In genomic region chr1:160128636-160129035, GRCh38 we compare ENCODE assay signal across 18 cellular contexts. TPM values are rescaled to one million over a fixed set of nuclear protein-coding genes. Genes with fewer than 3 reads are reported as not detected.
DNase-seq lines count a peak whose midpoint lies in the region; ATAC-seq, FAIRE-seq and TF ChIP-seq lines count a peak whose summit lies in the region.
"Had no signal": no experiment of that assay in that cellular context is flagged by ENCODE, and none has a peak within 500 bp of the region (broad histone marks: within the 10 kb centered on the region; RNA-seq: fewer than 3 reads in every experiment).

No MANE protein-coding gene starts in this region.

- H3K36me3 Mint-ChIP-seq in astrocyte (ENCODE audit: low read depth, unreplicated experiment), result peaks cover 6% of the 10 kb centered on the region

- ATAC-seq in A549, result no peak
- ATAC-seq in right cardiac atrium, result no peak
- ATAC-seq: GM12878 had no signal

- no peak for TF ChIP-seq RAD21 in A549 (conservative IDR thresholded peaks at IDR 0.05 in 1 of 2, IDR thresholded peaks at IDR 0.05 in 1 of 2)

- H3K9me3 ChIP-seq in A549 (no peaks in the 10 kb centered on the region), astrocyte (ENCODE audit: insufficient read depth, low read depth, low read length) (no peaks in the 10 kb centered on the region), right cardiac atrium (ENCODE audit: control insufficient read depth, low read length) (no peaks in the 10 kb centered on the region), skeletal muscle tissue (ENCODE audit: control insufficient read depth in 3 of 3, low read length in 3 of 3) (no peaks in the 10 kb centered on the region)
- H3K9me3 ChIP-seq: Caco-2, HAP-1 had no signal

- peaks cover 60% of the 10 kb centered on the region for H3K4me1 ChIP-seq in A549
- H3K4me1 ChIP-seq in astrocyte (ENCODE audit: insufficient read depth, low read length), result peaks cover 25% of the 10 kb centered on the region
- H3K4me1 ChIP-seq in right cardiac atrium (ENCODE audit: control insufficient read depth, insufficient read depth, low read length), result peaks cover 23% of the 10 kb centered on the region
- peaks cover 91 to 96% (median 91%) of the 10 kb centered on the region in 3 donors for H3K4me1 ChIP-seq in skeletal muscle tissue (ENCODE audit: control insufficient read depth in 3 of 3, insufficient read depth in 3 of 3, low read length in 3 of 3)
- H3K4me1 ChIP-seq: HAP-1 had no signal

- H3K27me3 Mint-ChIP-seq in astrocyte (ENCODE audit: low read depth, unreplicated experiment), result peaks cover 17% of the 10 kb centered on the region

- no peaks in the 10 kb centered on the region for H3K36me3 ChIP-seq in astrocyte (ENCODE audit: insufficient read depth, low read length)
- peaks cover 59 to 71% (median 67%) of the 10 kb centered on the region in 3 donors for H3K36me3 ChIP-seq in skeletal muscle tissue (ENCODE audit: control insufficient read depth in 3 of 3, insufficient read depth in 3 of 3, low read length in 3 of 3)
- H3K36me3 ChIP-seq: HAP-1 had no signal

- POLR2A ChIA-PET in A549 (lab: Yijun Ruan, JAX), result no interaction called here

- no peaks in the 10 kb centered on the region for H4K20me1 ChIP-seq in astrocyte (ENCODE audit: insufficient read depth, low read length)

- FAIRE-seq in A549 (lab: Jason Lieb, UNC) (no peak), astrocyte (lab: Jason Lieb, UNC) (no peak), GM12892 (lab: Jason Lieb, UNC) (no peak)
- FAIRE-seq: GM12878 had no signal

- CTCF ChIA-PET in A549 (lab: Yijun Ruan, JAX), result interaction anchor here (1.3 to 23.7 kb wide), 2 partner anchors 23 to 65 kb away, joined by 4 to 222 read pairs; no protein-coding TSS in a partner anchor

- TF ChIP-seq EP300 in A549 (IDR thresholded peaks at IDR 0.05), result no peak

- peak overlapping the region; percentile 49; the same call in 1 of the 3 replicates for H3K4me2 ChIP-seq in A549
- H3K4me2 ChIP-seq in astrocyte (ENCODE audit: low read length), result no peak overlapping the region

- intact Hi-C loops in right cardiac atrium (cut with DNase I), result no loop called here

- peaks cover 3% of the 10 kb centered on the region for H3K9me3 Mint-ChIP-seq in astrocyte (ENCODE audit: unreplicated experiment)

- H3K27ac ChIP-seq in A549, result peak overlapping the region; percentile 60 to 85; a peak in 5 of 6 replicates
- H3K27ac ChIP-seq in astrocyte (ENCODE audit: low read depth, low read length), result no peak overlapping the region
- H3K27ac ChIP-seq in right cardiac atrium (ENCODE audit: low read length), result peak overlapping the region; percentile 46
- peak overlapping the region; percentile 96 for H3K27ac ChIP-seq in skeletal muscle tissue (ENCODE audit: low read depth, low read length)
- H3K27ac ChIP-seq: HL-60 had no signal

- H3K4me3 Mint-ChIP-seq in astrocyte (ENCODE audit: unreplicated experiment), result no peak overlapping the region

- H3K4me1 Mint-ChIP-seq in astrocyte (ENCODE audit: low read depth, unreplicated experiment), result peaks cover 46% of the 10 kb centered on the region

- TF ChIP-seq CTCF in A549 (IDR thresholded peaks at IDR 0.05), result no peak
- no peak for TF ChIP-seq CTCF in astrocyte (IDR thresholded peaks at IDR 0.05; ENCODE audit: insufficient read depth, low read depth, low read length)

- 91% methylated on average over 18 of the region's 18 CpGs for WGBS in A549 (ENCODE audit: missing lambda C conversion rate)
- WGBS in right cardiac atrium, result 90% methylated on average over 18 of the region's 18 CpGs

- no peak overlapping the region for H3K9ac ChIP-seq in astrocyte (ENCODE audit: low read length)
- H3K9ac ChIP-seq in skeletal muscle tissue (ENCODE audit: low read depth in 1 of 3, low read length in 3 of 3), result peak overlapping the region; percentile 67 to 81 (median 73)

- H3K27ac Mint-ChIP-seq in astrocyte (ENCODE audit: unreplicated experiment), result peak overlapping the region; percentile 65

- no peak overlapping the region for H2AFZ ChIP-seq in astrocyte (ENCODE audit: low read depth, low read length)

- H3K27me3 ChIP-seq in astrocyte (ENCODE audit: insufficient read depth, low read length) (peaks cover 18% of the 10 kb centered on the region), right cardiac atrium (ENCODE audit: control insufficient read depth, insufficient read depth) (no peaks in the 10 kb centered on the region), skeletal muscle tissue (ENCODE audit: control insufficient read depth in 3 of 3, insufficient read depth in 3 of 3, low read length in 3 of 3) (no peaks in the 10 kb centered on the region)

- no peaks in the 10 kb centered on the region for H3K79me2 ChIP-seq in astrocyte (ENCODE audit: insufficient read depth, low read length)

- DNase-seq in A549 (ENCODE audit: low read depth in 1 of 2, low spot score in 1 of 2), result no peak
- DNase-seq in astrocyte (ENCODE audit: low read depth), result no peak
- DNase-seq in right cardiac atrium, result peak in 1 of 3 donors; percentile 24
- DNase-seq in GM12892 (ENCODE audit: insufficient read length), result no peak
- DNase-seq in DMS79 treated with DMSO at 0.1 percent for 48 hours (lab: John Stamatoyannopoulos, UW), result no peak
- no peak for DNase-seq in HK-2 (ENCODE audit: unreplicated experiment)
- no peak for DNase-seq in Kasumi-1 (lab: John Stamatoyannopoulos, UW)
- DNase-seq: AML-193, Caco-2, KBM-7, NCI-H1092, NCI-H1694 treated with DMSO at 0.1 percent for 48 hours had no signal

- no peak for TF ChIP-seq POLR2A in A549 (IDR thresholded peaks at IDR 0.05; ENCODE audit: low read length)
- no peak for TF ChIP-seq POLR2A in GM12892 (IDR thresholded peaks at IDR 0.05; ENCODE audit: low read depth, low read length)

- H3K4me3 ChIP-seq in A549, result no peak overlapping the region
- H3K4me3 ChIP-seq in astrocyte (ENCODE audit: insufficient read depth, low read depth, low read length), result no peak overlapping the region
- no peak overlapping the region for H3K4me3 ChIP-seq in right cardiac atrium (ENCODE audit: low read length)
- H3K4me3 ChIP-seq in skeletal muscle tissue (ENCODE audit: low read length in 3 of 3), result peak overlapping the region; percentile 30 to 44 (median 39)
- H3K4me3 ChIP-seq: GM12878, HAP-1 had no signal

TF ChIP-seq in A549, 52 proteins besides CTCF, POLR2A, EP300 and RAD21:
- TF ChIP-seq TFCP2L1 (CRISPR knock-in tag; IDR thresholded peaks at IDR 0.05) (no peak), FOSB (CRISPR knock-in tag; IDR thresholded peaks at IDR 0.05) (no peak), JUNB (IDR thresholded peaks at IDR 0.05) (no peak), HOXB13 (CRISPR knock-in tag; IDR thresholded peaks at IDR 0.05; ENCODE audit: low read depth) (no peak), MYC (IDR thresholded peaks at IDR 0.05; ENCODE audit: borderline replicate concordance, low read length) (no peak)
TF ChIP-seq in A549: peak in this region for 0.

RNA-seq across cellular contexts. Expression of gene ATP1A2, which starts 13.1 kb away (rescaled TPM):
- polyA plus RNA-seq in A549 (2011; rRNA removed), result 0.07 and 0.09 TPM in 2 replicates
- polyA plus RNA-seq in A549 (2012; cell fraction: cytosol; rRNA removed), result 0.04 and 0.07 TPM in 2 replicates
- 0.34 and 0.61 TPM in 2 replicates for polyA plus RNA-seq in A549 (2012; cell fraction: nucleus; rRNA removed)
- polyA plus RNA-seq in A549 (2017; fragmentation: RNase III; extraction: RNeasy Plus Mini Kit Qiagen cat#74134 plus additional on column Dnase treatment), result 0.10 to 0.13 TPM in 2 of 3 replicates, not detected in the other
- polyA minus RNA-seq in A549 (2011; rRNA and poly(A)+ RNA removed), result 0.70 and 0.92 TPM in 2 replicates
- total RNA-seq in astrocyte, result 2.5 and 3.5 TPM in 2 replicates
- 100 to 1,000 TPM; 150 to 323 (median 257) TPM for total RNA-seq in right cardiac atrium
- polyA plus RNA-seq in right cardiac atrium, result 89.6 TPM
- total RNA-seq in skeletal muscle tissue, result 38.1 TPM
- polyA plus RNA-seq in GM12892 (2012; ENCODE audit: missing spikeins), result not detected
- total RNA-seq: A673, GM12878, M059J had no signal

RNA-seq across cellular contexts. Expression of gene ATP1A4, which starts 22.8 kb away (rescaled TPM):
- not detected in 2 replicates for polyA plus RNA-seq in A549 (2011; rRNA removed)
- polyA plus RNA-seq in A549 (2012; cell fraction: cytosol; rRNA removed), result not detected in 2 replicates
- polyA plus RNA-seq in A549 (2012; cell fraction: nucleus; rRNA removed), result not detected in 2 replicates
- not detected in 3 replicates for polyA plus RNA-seq in A549 (2017; fragmentation: RNase III; extraction: RNeasy Plus Mini Kit Qiagen cat#74134 plus additional on column Dnase treatment)
- polyA minus RNA-seq in A549 (2011; rRNA and poly(A)+ RNA removed), result not detected in 2 replicates
- not detected in 2 replicates for total RNA-seq in astrocyte
- total RNA-seq in right cardiac atrium, result under 1 TPM in 3 of 4 donors, not detected in 1; 0.08 to 0.43 (median 0.28) TPM
- polyA plus RNA-seq in right cardiac atrium, result 0.07 TPM
- under 0.01 TPM for total RNA-seq in skeletal muscle tissue
- polyA plus RNA-seq in GM12892 (2012; ENCODE audit: missing spikeins), result 1.7 TPM
- total RNA-seq: A673, Caco-2, M059J had no signal

RNA-seq across cellular contexts. Expression of gene IGSF8, which starts 30.2 kb away (rescaled TPM):
- polyA plus RNA-seq in A549 (2011; rRNA removed) (7.3 and 8.3 TPM in 2 replicates), A549 (2017; fragmentation: RNase III; extraction: RNeasy Plus Mini Kit Qiagen cat#74134 plus additional on column Dnase treatment) (6.3 to 8.5 TPM (median 7.8 TPM) in 3 replicates), right cardiac atrium (18.2 TPM)
- 12.5 and 16.2 TPM in 2 replicates for polyA plus RNA-seq in A549 (2012; cell fraction: cytosol; rRNA removed)
- 34.3 and 45.1 TPM in 2 replicates for polyA plus RNA-seq in A549 (2012; cell fraction: nucleus; rRNA removed)
- polyA minus RNA-seq in A549 (2011; rRNA and poly(A)+ RNA removed), result 6.4 and 6.5 TPM in 2 replicates
- total RNA-seq in astrocyte (42.8 and 45.8 TPM in 2 replicates), right cardiac atrium (10 to 100 TPM; 18.3 to 24.2 (median 19.8) TPM), skeletal muscle tissue (11.5 TPM)
- 4.2 TPM for polyA plus RNA-seq in GM12892 (2012; ENCODE audit: missing spikeins)

RNA-seq across cellular contexts. Expression of gene KCNJ9, which starts 47.3 kb away (rescaled TPM):
- not detected in 2 replicates for polyA plus RNA-seq in A549 (2011; rRNA removed)
- not detected in 2 replicates for polyA plus RNA-seq in A549 (2012; cell fraction: cytosol; rRNA removed)
- not detected in 2 replicates for polyA plus RNA-seq in A549 (2012; cell fraction: nucleus; rRNA removed)
- polyA plus RNA-seq in A549 (2017; fragmentation: RNase III; extraction: RNeasy Plus Mini Kit Qiagen cat#74134 plus additional on column Dnase treatment), result not detected in 3 replicates
- polyA minus RNA-seq in A549 (2011; rRNA and poly(A)+ RNA removed), result not detected in 2 replicates
- not detected in 2 replicates for total RNA-seq in astrocyte
- not detected for total RNA-seq in right cardiac atrium
- polyA plus RNA-seq in right cardiac atrium, result not detected
- total RNA-seq in skeletal muscle tissue, result not detected
- not detected for polyA plus RNA-seq in GM12892 (2012; ENCODE audit: missing spikeins)
- total RNA-seq: A673, Caco-2, GM12878, M059J had no signal

RNA-seq across cellular contexts. Expression of gene KCNJ10, which starts 58.7 kb away (rescaled TPM):
- not detected in 2 replicates for polyA plus RNA-seq in A549 (2011; rRNA removed)
- not detected in 2 replicates for polyA plus RNA-seq in A549 (2012; cell fraction: cytosol; rRNA removed)
- polyA plus RNA-seq in A549 (2012; cell fraction: nucleus; rRNA removed), result 0.07 TPM in 1 of 2 replicates, not detected in the other
- 0.05 to 0.09 TPM (median 0.05 TPM) in 3 replicates for polyA plus RNA-seq in A549 (2017; fragmentation: RNase III; extraction: RNeasy Plus Mini Kit Qiagen cat#74134 plus additional on column Dnase treatment)
- polyA minus RNA-seq in A549 (2011; rRNA and poly(A)+ RNA removed), result not detected in 2 replicates
- 0.27 and 0.29 TPM in 2 replicates for total RNA-seq in astrocyte
- under 1 TPM; 0.11 to 0.31 (median 0.20) TPM for total RNA-seq in right cardiac atrium
- polyA plus RNA-seq in right cardiac atrium, result 0.14 TPM
- total RNA-seq in skeletal muscle tissue, result 0.52 TPM
- polyA plus RNA-seq in GM12892 (2012; ENCODE audit: missing spikeins), result 0.15 TPM
- total RNA-seq: A673, M059J had no signal

Comparison
In these comparisons a context has a peak if more than half of its experiments do, and no peak if none do; other contexts are left out.
1. H3K4me3 ChIP-seq: peak in skeletal muscle tissue (3 of 3); none in A549 (single experiment), astrocyte (single experiment) and right cardiac atrium (single experiment).